Comparison of ENCODE assay signal across 1 cellular context in genomic region chr3:177161603-177162002, GRCh38.
TF ChIP-seq lines count a peak whose summit lies in the region.

No MANE protein-coding gene starts in this region.

TF ChIP-seq in HepG2, 621 proteins besides CTCF, POLR2A, EP300 and RAD21:
- TF ChIP-seq ZNF7 (CRISPR knock-in tag; IDR thresholded peaks at IDR 0.05): peak; percentile 73
